In genomic region chr19:13056052-13056660, GRCh38 we compare ENCODE assay signal across 9 cellular contexts. TPM values are rescaled to one million over a fixed set of nuclear protein-coding genes. Genes with fewer than 3 reads are reported as not detected.
DNase-seq lines count a peak whose midpoint lies in the region; ATAC-seq and TF ChIP-seq lines count a peak whose summit lies in the region.
"Had no signal": no experiment of that assay in that cellular context is flagged by ENCODE, and none has a peak within 500 bp of the region (broad histone marks: within the 10 kb centered on the region; RNA-seq: fewer than 3 reads in every experiment).

No MANE protein-coding gene starts in this region.

- H3K36me3 ChIP-seq in WERI-Rb-1 (no peaks in the 10 kb centered on the region), left ventricle myocardium inferior (no peaks in the 10 kb centered on the region)

- TF ChIP-seq CTCF in WERI-Rb-1 (IDR thresholded peaks at IDR 0.05; ENCODE audit: low read depth, low read length) (no peak), left ventricle myocardium inferior (IDR thresholded peaks at IDR 0.05; ENCODE audit: borderline replicate concordance) (no peak)

- H3K4me3 ChIP-seq in WERI-Rb-1 (ENCODE audit: low read depth, low read length): no peak overlapping the region
- peak overlapping the region; percentile 54 for H3K4me3 ChIP-seq in left ventricle myocardium inferior

- H3K9me3 ChIP-seq in WERI-Rb-1 (ENCODE audit: severe bottlenecking) (no peaks in the 10 kb centered on the region), left ventricle myocardium inferior (replicated peaks) (no peaks in the 10 kb centered on the region)

- peak; percentile 5 for ATAC-seq in sciatic nerve

- no peaks in the 10 kb centered on the region for H3K27me3 ChIP-seq in WERI-Rb-1 (ENCODE audit: insufficient read depth, low read depth, severe bottlenecking)
- no peaks in the 10 kb centered on the region for H3K27me3 ChIP-seq in left ventricle myocardium inferior (ENCODE audit: low read depth)

- peaks cover 100% of the 10 kb centered on the region for H3K4me1 ChIP-seq in left ventricle myocardium inferior

- intact Hi-C loops in left ventricle myocardium inferior (cut with micrococcal nuclease) (no loop called here), sciatic nerve (cut with DNase I) (no loop called here)

- peak; percentile 89 for DNase-seq in ELR (ENCODE audit: low read depth)
- no peak for DNase-seq in WERI-Rb-1
- DNase-seq in left ventricle myocardium inferior: peak; percentile 61
- DNase-seq in sciatic nerve (ENCODE audit: low spot score): peak; percentile 78
- no peak for DNase-seq in NCI-H345 (lab: John Stamatoyannopoulos, UW)
- DNase-seq in activated T-cell treated with anti-CD3 and anti-CD28 coated beads, Interleukin-2, amount 50 U/mL, for 48 hours: no peak
- DNase-seq in NCI-H2081 (lab: John Stamatoyannopoulos, UW): no peak
- no peak for DNase-seq in LoVo (ENCODE audit: low spot score)

- H3K27ac ChIP-seq in WERI-Rb-1: peak overlapping the region; percentile 77
- peak overlapping the region; percentile 98 for H3K27ac ChIP-seq in left ventricle myocardium inferior (replicated peaks)

RNA-seq across cellular contexts. Expression of gene LYL1, which starts 46.5 kb away (rescaled TPM):
- total RNA-seq in left ventricle myocardium inferior (6.3 TPM), sciatic nerve (20.2 TPM)
- total RNA-seq: myocyte had no signal

Comparison
In these comparisons a context has a peak if more than half of its experiments do, and no peak if none do; other contexts are left out.
1. DNase-seq: peak in ELR (single experiment), left ventricle myocardium inferior (single experiment) and sciatic nerve (single experiment); none in WERI-Rb-1 (single experiment), NCI-H345 (single experiment), activated T-cell treated with anti-CD3 and anti-CD28 coated beads, Interleukin-2, amount 50 U/mL, for 48 hours (0 of 2), NCI-H2081 (0 of 2) and LoVo (single experiment).